ENCODE assay signal across 13 cellular contexts in the genomic region with DNA sequence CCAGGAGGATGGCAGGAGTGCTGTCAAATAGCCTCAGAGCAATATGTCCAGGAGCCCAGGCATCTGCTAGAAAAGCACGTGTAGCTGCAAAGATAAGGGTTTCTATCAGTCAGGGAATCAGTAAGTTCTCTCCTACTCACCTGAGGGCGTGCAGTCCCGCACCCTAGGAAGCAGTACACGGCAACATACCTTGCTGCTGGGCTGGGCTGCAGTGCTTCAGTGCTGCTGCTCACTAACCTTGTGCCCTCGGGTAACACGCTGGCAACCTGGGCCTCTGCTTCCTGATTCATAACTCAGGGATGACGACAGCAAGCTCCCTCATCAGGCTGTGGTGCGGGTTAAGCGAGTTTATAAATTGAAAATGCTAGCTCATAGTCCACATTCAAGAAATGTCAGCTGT. TPM values are rescaled to one million over a fixed set of nuclear protein-coding genes. Genes with fewer than 3 reads are reported as not detected.
DNase-seq lines count a peak whose midpoint lies in the region; ATAC-seq and TF ChIP-seq lines count a peak whose summit lies in the region.
"Had no signal": no experiment of that assay in that cellular context is flagged by ENCODE, and none has a peak within 500 bp of the region (broad histone marks: within the 10 kb centered on the region; RNA-seq: fewer than 3 reads in every experiment).

No MANE protein-coding gene starts in this region.

- H3K36me3 ChIP-seq in HEK293 (ENCODE audit: control insufficient read depth in 2 of 2, insufficient read depth in 1 of 2, low read length in 2 of 2): no peaks in the 10 kb centered on the region
- H3K36me3 ChIP-seq in left lung: no peaks in the 10 kb centered on the region

- H3K9me3 ChIP-seq in HEK293 (ENCODE audit: control insufficient read depth, insufficient read depth, low read depth, low read length) (no peaks in the 10 kb centered on the region), left lung (no peaks in the 10 kb centered on the region)

- CTCF ChIA-PET in HEK293 (lab: Yijun Ruan, JAX): interaction anchor here (0.5 to 1.2 kb wide), 2 partner anchors 24 to 39 kb away, joined by 3 read pairs; no protein-coding TSS in a partner anchor

- no peak overlapping the region for H3K27ac ChIP-seq in HEK293 (ENCODE audit: extremely low read depth, low read depth, low read length)
- H3K27ac ChIP-seq in left lung: no peak overlapping the region
- H3K27ac ChIP-seq: KMS-11 had no signal

- ATAC-seq in left lung (peak; percentile 91), HG03432 (IDR thresholded peaks at IDR 0.05; ENCODE audit: unreplicated experiment) (no peak), GM21717 (IDR thresholded peaks at IDR 0.05; ENCODE audit: unreplicated experiment) (no peak)
- ATAC-seq: activated T-cell treated with anti-CD3 and anti-CD28 coated beads, Interleukin-2, amount 50 U/mL, for 4 hours had no signal

- H3K4me3 ChIP-seq in HEK293 (ENCODE audit: low read depth, low read length) (no peak overlapping the region), left lung (no peak overlapping the region)

- in situ Hi-C loops in ACHN (cut with HindIII; ENCODE audit: low pct_ligation_motif_present, low pct_unique_long_range_greater_than_20kb, low sequenced_read_pairs) (no loop called here), T47D (cut with HindIII; ENCODE audit: low pct_unique_long_range_greater_than_20kb, low sequenced_read_pairs) (no loop called here)

- no peak for TF ChIP-seq CTCF in HEK293 (tag by site-specific recombination; IDR thresholded peaks at IDR 0.05)
- TF ChIP-seq CTCF in left lung (IDR thresholded peaks at IDR 0.05): no peak

- H3K4me1 ChIP-seq in HEK293 (ENCODE audit: control insufficient read depth, insufficient read depth, low read length) (no peaks in the 10 kb centered on the region), left lung (no peaks in the 10 kb centered on the region)

- DNase-seq in ACHN: peak; percentile 26
- DNase-seq in T47D (ENCODE audit: low read depth in 1 of 2, low spot score in 1 of 2): peak; percentile 6 to 80
- DNase-seq in left lung: peak in 1 of 2 donors; percentile 44
- DNase-seq in NCI-H2029 treated with DMSO at 0.1 percent for 48 hours (lab: John Stamatoyannopoulos, UW): no peak
- DNase-seq in NCI-H2196 treated with DMSO at 0.1 percent for 48 hours (lab: John Stamatoyannopoulos, UW; ENCODE audit: unreplicated experiment): no peak
- DNase-seq: activated T-cell treated with anti-CD3 and anti-CD28 coated beads, Interleukin-2, amount 50 U/mL, for 4 hours; CD4-positive, alpha-beta T cell; cerebellar nuclear complex; stimulated activated CD4-positive, alpha-beta T cell treated with anti-CD3 and anti-CD28 coated beads, Interleukin-15, amount 100 ng/mL, for 24 hours had no signal

- POLR2A ChIA-PET in HEK293 (lab: Yijun Ruan, JAX): no interaction called here

- peaks cover 0 to 12% of the 10 kb centered on the region in 2 donors for H3K27me3 ChIP-seq in left lung

- intact Hi-C loops in left lung (cut with DNase I): no loop called here

TF ChIP-seq in HEK293, 187 proteins besides CTCF, POLR2A, EP300 and RAD21:
- TF ChIP-seq ZNF366 (tag by site-specific recombination; conservative IDR thresholded peaks at IDR 0.05): no peak
- no peak for TF ChIP-seq ZNF571 (tag by site-specific recombination; IDR thresholded peaks at IDR 0.05)
- TF ChIP-seq ZNF280D (tag by site-specific recombination; IDR thresholded peaks at IDR 0.05): no peak
- TF ChIP-seq SP2 (tag by site-specific recombination; IDR thresholded peaks at IDR 0.05): no peak
- TF ChIP-seq ZNF433 (tag by site-specific recombination; IDR thresholded peaks at IDR 0.05; ENCODE audit: low read depth): no peak
- TF ChIP-seq YY2 (tag by site-specific recombination; IDR thresholded peaks at IDR 0.05): no peak
- TF ChIP-seq SALL2 (tag by site-specific recombination; IDR thresholded peaks at IDR 0.05; ENCODE audit: borderline replicate concordance): no peak
- TF ChIP-seq, protein P1, sequence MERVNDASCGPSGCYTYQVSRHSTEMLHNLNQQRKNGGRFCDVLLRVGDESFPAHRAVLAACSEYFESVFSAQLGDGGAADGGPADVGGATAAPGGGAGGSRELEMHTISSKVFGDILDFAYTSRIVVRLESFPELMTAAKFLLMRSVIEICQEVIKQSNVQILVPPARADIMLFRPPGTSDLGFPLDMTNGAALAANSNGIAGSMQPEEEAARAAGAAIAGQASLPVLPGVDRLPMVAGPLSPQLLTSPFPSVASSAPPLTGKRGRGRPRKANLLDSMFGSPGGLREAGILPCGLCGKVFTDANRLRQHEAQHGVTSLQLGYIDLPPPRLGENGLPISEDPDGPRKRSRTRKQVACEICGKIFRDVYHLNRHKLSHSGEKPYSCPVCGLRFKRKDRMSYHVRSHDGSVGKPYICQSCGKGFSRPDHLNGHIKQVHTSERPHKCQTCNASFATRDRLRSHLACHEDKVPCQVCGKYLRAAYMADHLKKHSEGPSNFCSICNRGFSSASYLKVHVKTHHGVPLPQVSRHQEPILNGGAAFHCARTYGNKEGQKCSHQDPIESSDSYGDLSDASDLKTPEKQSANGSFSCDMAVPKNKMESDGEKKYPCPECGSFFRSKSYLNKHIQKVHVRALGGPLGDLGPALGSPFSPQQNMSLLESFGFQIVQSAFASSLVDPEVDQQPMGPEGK (tag by site-specific recombination; IDR thresholded peaks at IDR 0.05): no peak
- peak; percentile 55; the same call in 1 of the 2 replicates for TF ChIP-seq OSR2 (tag by site-specific recombination; IDR thresholded peaks at IDR 0.05)
- TF ChIP-seq ZNF10 (tag by site-specific recombination; IDR thresholded peaks at IDR 0.05): 0 out of 2 replicates have a peak, but pooled peaks have one; percentile 31

RNA-seq across cellular contexts. Expression of gene CCNY, which starts 29.5 kb away (rescaled TPM):
- total RNA-seq in left lung: 10 to 100 TPM; 60.9 to 68.1 TPM

Comparison
In these comparisons a context has a peak if more than half of its experiments do, and no peak if none do; other contexts are left out.
1. DNase-seq: peak in ACHN (single experiment) and T47D (2 of 2); none in NCI-H2029 treated with DMSO at 0.1 percent for 48 hours (single experiment) and NCI-H2196 treated with DMSO at 0.1 percent for 48 hours (single experiment).